In genomic region chr11:86047275-86047991, GRCh38 we compare ENCODE assay signal across 8 cellular contexts. TPM values are rescaled to one million over a fixed set of nuclear protein-coding genes. Genes with fewer than 3 reads are reported as not detected.
A peak's percentile ranks its signal among the peaks of the same experiment; 100 is the strongest.
DNase-seq lines count a peak whose midpoint lies in the region; ATAC-seq, FAIRE-seq and TF ChIP-seq lines count a peak whose summit lies in the region.

No MANE protein-coding gene starts in this region.

- no peak for DNase-seq in GM12892 (ENCODE audit: insufficient read length)
- DNase-seq in activated T-helper 2 cell treated with anti-CD3 and anti-CD28 coated beads, Interferon-gamma antibody, Interleukin-2, Interleukin-4, amounts not matched to agents 10 μg/mL and 5 μg/mL and 100 μg/mL, durations not matched to agents 14 hours and 24 hours and 36 hours (ENCODE audit: low spot score) = no peak
- no peak for DNase-seq in Caco-2
- no peak for DNase-seq in globus pallidus (ENCODE audit: low spot score)
- DNase-seq in midbrain (lab: John Stamatoyannopoulos, UW) = no peak
- no peak for DNase-seq in GM10248 (ENCODE audit: extremely low spot score)

- H3K4me3 ChIP-seq in neutrophil (ENCODE audit: low read depth in 1 of 2, low read length in 1 of 2) (peak overlapping the region; percentile 19 to 40), Caco-2 (ENCODE audit: low read depth, low read length) (no peak overlapping the region)

- intact Hi-C loops in activated T-helper 2 cell treated with anti-CD3 and anti-CD28 coated beads, Interferon-gamma antibody, Interleukin-2, Interleukin-4, amounts not matched to agents 10 μg/mL and 5 μg/mL and 100 μg/mL, durations not matched to agents 14 hours and 24 hours and 36 hours (cut with micrococcal nuclease) = loop anchor here (1.0 to 2.0 kb wide), 8 partner anchors 17 to 240 kb away; partner anchors contain the start of gene EED
- intact Hi-C loops in Caco-2 (cut with micrococcal nuclease; ENCODE audit: unreplicated experiment) = no loop called here

- BruUV-seq in Caco-2 (replicated peaks; lab: Mats Ljungman, UMichigan) = no TSS peak

- POLR2A ChIA-PET in Caco-2 (lab: Charles Lee) (no interaction called here), GM10248 (lab: Yijun Ruan, JAX) (no interaction called here)

- H3K9me3 Mint-ChIP-seq in activated T-helper 2 cell treated with anti-CD3 and anti-CD28 coated beads, Interferon-gamma antibody, Interleukin-2, Interleukin-4, amounts not matched to agents 10 μg/mL and 5 μg/mL and 100 μg/mL, durations not matched to agents 14 hours and 24 hours and 36 hours = no peaks in the 10 kb centered on the region
- no peaks in the 10 kb centered on the region for H3K9me3 Mint-ChIP-seq in Caco-2 (ENCODE audit: unreplicated experiment)

- H3K4me1 ChIP-seq in neutrophil (ENCODE audit: control insufficient read depth in 1 of 2, insufficient read depth in 1 of 2, low read depth in 1 of 2, low read length in 1 of 2) (peaks cover 99 to 100% of the 10 kb centered on the region in 2 experiments), Caco-2 (peaks cover 51% of the 10 kb centered on the region)

- no peak for TF ChIP-seq POLR2A in GM12892 (IDR thresholded peaks at IDR 0.05; ENCODE audit: low read depth, low read length)

- peaks cover 59% of the 10 kb centered on the region for H3K36me3 Mint-ChIP-seq in activated T-helper 2 cell treated with anti-CD3 and anti-CD28 coated beads, Interferon-gamma antibody, Interleukin-2, Interleukin-4, amounts not matched to agents 10 μg/mL and 5 μg/mL and 100 μg/mL, durations not matched to agents 14 hours and 24 hours and 36 hours (ENCODE audit: low read depth)
- peaks cover 6% of the 10 kb centered on the region for H3K36me3 Mint-ChIP-seq in Caco-2 (ENCODE audit: insufficient read depth, unreplicated experiment)

- H3K27me3 Mint-ChIP-seq in activated T-helper 2 cell treated with anti-CD3 and anti-CD28 coated beads, Interferon-gamma antibody, Interleukin-2, Interleukin-4, amounts not matched to agents 10 μg/mL and 5 μg/mL and 100 μg/mL, durations not matched to agents 14 hours and 24 hours and 36 hours (ENCODE audit: low read depth) = no peaks in the 10 kb centered on the region
- H3K27me3 Mint-ChIP-seq in Caco-2 (ENCODE audit: insufficient read depth, unreplicated experiment) = no peaks in the 10 kb centered on the region

- TF ChIP-seq CTCF in neutrophil (IDR thresholded peaks at IDR 0.05) (no peak), Caco-2 (IDR thresholded peaks at IDR 0.05; ENCODE audit: insufficient read depth in 1 of 2, low read depth in 1 of 2, low read length in 1 of 2, severe bottlenecking in 1 of 2, unreplicated experiment in 1 of 2) (no peak), GM10248 (IDR thresholded peaks at IDR 0.05; ENCODE audit: control extremely low read depth, extremely low read depth, low read depth, missing control alignments) (no peak)

- H3K9me3 ChIP-seq in neutrophil = no peaks in the 10 kb centered on the region
- H3K9me3 ChIP-seq in Caco-2 = no peaks in the 10 kb centered on the region

- no peaks in the 10 kb centered on the region for H3K27me3 ChIP-seq in neutrophil
- no peaks in the 10 kb centered on the region for H3K27me3 ChIP-seq in Caco-2 (replicated peaks; ENCODE audit: control insufficient read depth, insufficient read depth, low read length)

- peak overlapping the region; percentile 77 for H3K27ac ChIP-seq in neutrophil

- peak overlapping the region; percentile 65 for H3K4me3 Mint-ChIP-seq in activated T-helper 2 cell treated with anti-CD3 and anti-CD28 coated beads, Interferon-gamma antibody, Interleukin-2, Interleukin-4, amounts not matched to agents 10 μg/mL and 5 μg/mL and 100 μg/mL, durations not matched to agents 14 hours and 24 hours and 36 hours (ENCODE audit: low read depth)
- H3K4me3 Mint-ChIP-seq in Caco-2 (ENCODE audit: unreplicated experiment) = no peak overlapping the region

- H3K27ac Mint-ChIP-seq in activated T-helper 2 cell treated with anti-CD3 and anti-CD28 coated beads, Interferon-gamma antibody, Interleukin-2, Interleukin-4, amounts not matched to agents 10 μg/mL and 5 μg/mL and 100 μg/mL, durations not matched to agents 14 hours and 24 hours and 36 hours = peak overlapping the region; percentile 96
- H3K27ac Mint-ChIP-seq in Caco-2 (ENCODE audit: unreplicated experiment) = no peak overlapping the region

- H3K4me1 Mint-ChIP-seq in activated T-helper 2 cell treated with anti-CD3 and anti-CD28 coated beads, Interferon-gamma antibody, Interleukin-2, Interleukin-4, amounts not matched to agents 10 μg/mL and 5 μg/mL and 100 μg/mL, durations not matched to agents 14 hours and 24 hours and 36 hours (ENCODE audit: low read depth) = peaks cover 73% of the 10 kb centered on the region
- H3K4me1 Mint-ChIP-seq in Caco-2 (ENCODE audit: low read depth, unreplicated experiment) = peaks cover 50% of the 10 kb centered on the region

- CTCF ChIA-PET in Caco-2 (lab: Charles Lee) (interaction anchor here (0.6 to 1.2 kb wide), 3 partner anchors 146 to 247 kb away, joined by 3 to 4 read pairs (median 3); no protein-coding TSS in a partner anchor), GM10248 (lab: Yijun Ruan, JAX) (interaction anchor here (0.8 to 1.0 kb wide), 2 partner anchors 18 to 146 kb away, joined by 3 read pairs; no protein-coding TSS in a partner anchor)

- H3K36me3 ChIP-seq in neutrophil (peaks cover 7% of the 10 kb centered on the region), Caco-2 (ENCODE audit: control insufficient read depth, insufficient read depth, low read length) (no peaks in the 10 kb centered on the region)

- ATAC-seq in HG03175 (IDR thresholded peaks at IDR 0.05; ENCODE audit: unreplicated experiment) = peak; percentile 64

- peak; percentile 78 for FAIRE-seq in GM12892 (lab: Jason Lieb, UNC)

RNA-seq across cellular contexts. Expression of gene PICALM, which starts 21.5 kb away (rescaled TPM):
- 31.8 TPM for polyA plus RNA-seq in GM12892 (2012; ENCODE audit: missing spikeins)
- 193 and 213 TPM in 2 replicates for total RNA-seq in activated T-helper 2 cell treated with anti-CD3 and anti-CD28 coated beads, Interferon-gamma antibody, Interleukin-2, Interleukin-4, amounts not matched to agents 10 μg/mL and 5 μg/mL and 100 μg/mL, durations not matched to agents 14 hours and 24 hours and 36 hours
- total RNA-seq in Caco-2 (2022) = 321 and 331 TPM in 2 replicates
